Comparison of ENCODE assay signal across 18 cellular contexts in the genomic region with DNA sequence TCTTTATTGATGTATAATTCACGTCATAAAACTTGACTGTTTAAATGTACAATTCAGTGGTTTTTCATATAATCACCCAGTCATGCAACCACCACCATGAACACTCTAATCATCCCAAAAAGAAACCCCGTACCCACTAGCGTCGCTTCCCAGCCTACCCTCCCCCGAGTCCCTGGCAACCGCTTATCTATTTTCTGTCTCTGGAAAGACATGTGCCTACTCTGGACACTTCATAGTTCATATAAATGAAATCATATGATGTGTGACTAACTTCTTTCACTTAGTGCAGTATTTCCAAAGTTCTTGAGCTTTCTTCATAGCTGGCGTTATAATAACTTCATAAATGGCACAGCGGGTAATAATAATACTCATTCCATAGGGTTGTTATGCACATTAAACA.
DNase-seq lines count a peak whose midpoint lies in the region; ATAC-seq and TF ChIP-seq lines count a peak whose summit lies in the region.
"Had no signal": no experiment of that assay in that cellular context is flagged by ENCODE, and none has a peak within 500 bp of the region (broad histone marks: within the 10 kb centered on the region; RNA-seq: fewer than 3 reads in every experiment).

No MANE protein-coding gene starts in this region.

- ATAC-seq in natural killer cell, result no peak
- ATAC-seq: GM12878 had no signal

- H3K36me3 Mint-ChIP-seq in endothelial cell (ENCODE audit: low read depth, unreplicated experiment) (peaks cover 7% of the 10 kb centered on the region), nephron progenitor cell (ENCODE audit: low read depth) (no peaks in the 10 kb centered on the region), natural killer cell (no peaks in the 10 kb centered on the region)
- H3K36me3 Mint-ChIP-seq: CD8-positive, alpha-beta memory T cell had no signal

- peak overlapping the region; percentile 19 for H3K27ac Mint-ChIP-seq in endothelial cell (ENCODE audit: unreplicated experiment)
- no peak overlapping the region for H3K27ac Mint-ChIP-seq in nephron progenitor cell
- H3K27ac Mint-ChIP-seq in natural killer cell, result no peak overlapping the region
- H3K27ac Mint-ChIP-seq: B cell; CD4-positive, alpha-beta T cell; CD8-positive, alpha-beta memory T cell had no signal

- peaks cover 9 to 59% (median 27%) of the 10 kb centered on the region in 10 experiments for H3K4me1 ChIP-seq in BLaER1 treated with 17β-estradiol and CSF1 and Interleukin-3, amounts not matched to agents 10 nM and 100 nM

- peak overlapping the region in 8 of 11 experiments; percentile 41 to 92 (median 76); a peak in 15 of 22 replicates for H3K4me2 ChIP-seq in BLaER1 treated with 17β-estradiol and CSF1 and Interleukin-3, amounts not matched to agents 10 nM and 100 nM

- no peaks in the 10 kb centered on the region for H4K20me1 ChIP-seq in BLaER1 treated with 17β-estradiol and CSF1 and Interleukin-3, amounts not matched to agents 10 nM and 100 nM
- H4K20me1 ChIP-seq: BLaER1 had no signal

- H3K36me3 ChIP-seq in BLaER1 treated with 17β-estradiol and CSF1 and Interleukin-3, amounts not matched to agents 10 nM and 100 nM, result no peaks in the 10 kb centered on the region
- H3K36me3 ChIP-seq: BLaER1 had no signal

- H3K27ac ChIP-seq in BLaER1 treated with 17β-estradiol and CSF1 and Interleukin-3, amounts not matched to agents 10 nM and 100 nM, result no peak overlapping the region
- H3K27ac ChIP-seq: BLaER1, GM23248 had no signal

- intact Hi-C loops in natural killer cell (cut with micrococcal nuclease), result no loop called here

- no peak overlapping the region for H3K4me3 Mint-ChIP-seq in endothelial cell (ENCODE audit: unreplicated experiment)
- no peak overlapping the region for H3K4me3 Mint-ChIP-seq in nephron progenitor cell
- H3K4me3 Mint-ChIP-seq in natural killer cell, result no peak overlapping the region
- H3K4me3 Mint-ChIP-seq: B cell; CD4-positive, alpha-beta T cell; CD8-positive, alpha-beta memory T cell had no signal

- TF ChIP-seq CTCF in endothelial cell (IDR thresholded peaks at IDR 0.05; ENCODE audit: unreplicated experiment) (no peak), nephron progenitor cell (IDR thresholded peaks at IDR 0.05) (no peak), natural killer cell (IDR thresholded peaks at IDR 0.05) (no peak)

- H3K4me1 Mint-ChIP-seq in endothelial cell (ENCODE audit: unreplicated experiment), result peaks cover 28% of the 10 kb centered on the region
- H3K4me1 Mint-ChIP-seq in nephron progenitor cell, result no peaks in the 10 kb centered on the region
- no peaks in the 10 kb centered on the region for H3K4me1 Mint-ChIP-seq in natural killer cell
- H3K4me1 Mint-ChIP-seq: B cell; CD8-positive, alpha-beta memory T cell had no signal

- H3K27me3 ChIP-seq in BLaER1 treated with 17β-estradiol and CSF1 and Interleukin-3, amounts not matched to agents 10 nM and 100 nM, result peaks cover 0 to under 1% (median 0%) of the 10 kb centered on the region in 11 experiments; a peak in 1 of 22 replicates
- H3K27me3 ChIP-seq: BLaER1 had no signal

- H3K9me3 Mint-ChIP-seq in endothelial cell (ENCODE audit: unreplicated experiment) (no peaks in the 10 kb centered on the region), nephron progenitor cell (peaks cover 15% of the 10 kb centered on the region), natural killer cell (no peaks in the 10 kb centered on the region)
- H3K9me3 Mint-ChIP-seq: CD4-positive, alpha-beta T cell had no signal

- peaks cover 16 to 26% (median 22%) of the 10 kb centered on the region in 11 experiments; a peak in 20 of 22 replicates for H3K9me3 ChIP-seq in BLaER1 treated with 17β-estradiol and CSF1 and Interleukin-3, amounts not matched to agents 10 nM and 100 nM (replicated peaks in 1 of 11)
- H3K9me3 ChIP-seq: BLaER1 had no signal

- H3K27me3 Mint-ChIP-seq in endothelial cell (ENCODE audit: unreplicated experiment) (peaks cover 2% of the 10 kb centered on the region), nephron progenitor cell (ENCODE audit: low read depth, poor library complexity) (peaks cover 9% of the 10 kb centered on the region), natural killer cell (ENCODE audit: low read depth in 2 of 2) (peaks cover 38 to 59% of the 10 kb centered on the region in 2 donors)

- H3K9ac ChIP-seq in BLaER1 treated with 17β-estradiol and CSF1 and Interleukin-3, amounts not matched to agents 10 nM and 100 nM, result no peak overlapping the region
- H3K9ac ChIP-seq: BLaER1, GM23248 had no signal

- DNase-seq in OCI-M1 (lab: John Stamatoyannopoulos, UW) (peak; percentile 74), endothelial cell (ENCODE audit: low spot score) (no peak), nephron progenitor cell (no peak), natural killer cell (no peak)
- no peak for DNase-seq in stimulated activated CD4-positive, alpha-beta T cell treated with anti-CD3 and anti-CD28 coated beads, Interleukin-4, amount 100 ng/mL, for 24 hours
- DNase-seq: CD4-positive, alpha-beta T cell; CD8-positive, alpha-beta memory T cell; DMS 273 treated with DMSO at 0.1 percent for 48 hours; DMS79; EL; GDM1; GM23248; H7; HCEC 1CT had no signal

- H3K4me3 ChIP-seq in BLaER1 treated with 17β-estradiol and CSF1 and Interleukin-3, amounts not matched to agents 10 nM and 100 nM, result no peak overlapping the region
- H3K4me3 ChIP-seq: BLaER1, GM12878, GM23248 had no signal
